In the genomic region with DNA sequence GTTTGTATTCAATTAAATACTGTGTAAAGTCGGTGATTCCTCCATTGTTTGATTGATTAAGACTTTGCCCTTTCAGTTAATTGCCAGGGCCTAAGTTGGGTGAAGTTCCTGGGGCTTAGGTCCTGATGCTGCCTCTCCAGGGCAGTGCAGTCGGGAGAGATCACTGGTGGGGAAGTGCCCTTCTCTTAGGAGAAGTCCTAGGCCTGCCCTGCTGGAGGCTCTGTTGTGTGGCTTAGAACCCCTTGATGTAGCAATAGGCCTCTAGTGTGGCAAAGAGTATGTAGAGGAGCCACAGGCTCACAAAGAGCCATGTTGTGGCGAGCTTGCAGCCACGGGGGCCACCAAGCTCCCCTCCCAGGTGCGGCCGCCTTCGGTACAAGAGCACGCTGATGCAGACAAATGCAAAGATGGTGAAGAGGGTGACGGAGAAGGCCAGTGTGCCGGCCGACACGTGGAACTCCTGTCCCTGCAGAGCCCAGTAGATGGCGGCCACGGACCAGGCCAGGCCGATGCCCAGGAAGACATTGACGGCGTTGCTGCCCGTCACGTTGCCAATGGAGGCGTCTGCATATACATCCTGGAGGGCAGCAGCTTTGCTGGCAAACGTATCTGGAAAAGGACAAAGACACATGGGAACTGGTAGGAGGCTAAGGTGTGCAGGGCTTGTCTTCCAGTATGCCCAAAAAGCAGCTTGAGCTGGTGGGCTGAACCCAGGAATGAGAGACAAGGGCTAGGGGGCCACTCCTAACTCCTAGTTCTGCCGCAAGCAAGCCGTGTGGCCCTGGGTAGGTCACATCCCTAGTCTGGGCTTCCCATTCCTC, we compare ENCODE assay signal across 1 cellular context.
A peak's percentile ranks its signal among the peaks of the same experiment; 100 is the strongest.
TF ChIP-seq lines count a peak whose summit lies in the region.

No MANE protein-coding gene starts in this region.

TF ChIP-seq in HepG2, 621 proteins besides CTCF, POLR2A, EP300 and RAD21 (continued from another document and continues in another):
- peak; percentile 61 for TF ChIP-seq GATAD1 (CRISPR knock-in tag; IDR thresholded peaks at IDR 0.05)
- peak; percentile 61; the same call in 1 of the 2 replicates for TF ChIP-seq KDM5B (CRISPR knock-in tag; IDR thresholded peaks at IDR 0.05; ENCODE audit: borderline replicate concordance)
- TF ChIP-seq, protein P1, sequence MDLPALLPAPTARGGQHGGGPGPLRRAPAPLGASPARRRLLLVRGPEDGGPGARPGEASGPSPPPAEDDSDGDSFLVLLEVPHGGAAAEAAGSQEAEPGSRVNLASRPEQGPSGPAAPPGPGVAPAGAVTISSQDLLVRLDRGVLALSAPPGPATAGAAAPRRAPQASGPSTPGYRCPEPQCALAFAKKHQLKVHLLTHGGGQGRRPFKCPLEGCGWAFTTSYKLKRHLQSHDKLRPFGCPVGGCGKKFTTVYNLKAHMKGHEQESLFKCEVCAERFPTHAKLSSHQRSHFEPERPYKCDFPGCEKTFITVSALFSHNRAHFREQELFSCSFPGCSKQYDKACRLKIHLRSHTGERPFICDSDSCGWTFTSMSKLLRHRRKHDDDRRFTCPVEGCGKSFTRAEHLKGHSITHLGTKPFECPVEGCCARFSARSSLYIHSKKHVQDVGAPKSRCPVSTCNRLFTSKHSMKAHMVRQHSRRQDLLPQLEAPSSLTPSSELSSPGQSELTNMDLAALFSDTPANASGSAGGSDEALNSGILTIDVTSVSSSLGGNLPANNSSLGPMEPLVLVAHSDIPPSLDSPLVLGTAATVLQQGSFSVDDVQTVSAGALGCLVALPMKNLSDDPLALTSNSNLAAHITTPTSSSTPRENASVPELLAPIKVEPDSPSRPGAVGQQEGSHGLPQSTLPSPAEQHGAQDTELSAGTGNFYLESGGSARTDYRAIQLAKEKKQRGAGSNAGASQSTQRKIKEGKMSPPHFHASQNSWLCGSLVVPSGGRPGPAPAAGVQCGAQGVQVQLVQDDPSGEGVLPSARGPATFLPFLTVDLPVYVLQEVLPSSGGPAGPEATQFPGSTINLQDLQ (CRISPR knock-in tag; IDR thresholded peaks at IDR 0.05) = no peak
- peak; percentile 52; the same call in 1 of the 2 replicates for TF ChIP-seq NCOA1 (CRISPR knock-in tag; IDR thresholded peaks at IDR 0.05)
- TF ChIP-seq FOSL1 (CRISPR knock-in tag; IDR thresholded peaks at IDR 0.05; ENCODE audit: borderline replicate concordance) = no peak
- TF ChIP-seq U2AF1 (optimal IDR thresholded peaks at IDR 0.05; ENCODE audit: low read depth, low read length) = peak; percentile 66
- TF ChIP-seq POGK (CRISPR knock-in tag; conservative IDR thresholded peaks at IDR 0.05) = no peak; the same call in 1 of the 2 replicates
- TF ChIP-seq ZNF276 (CRISPR knock-in tag; IDR thresholded peaks at IDR 0.05; ENCODE audit: low read depth) = peak; percentile 85; the same call in 1 of the 2 replicates
- TF ChIP-seq KMT2B (CRISPR knock-in tag; IDR thresholded peaks at IDR 0.05) = peak; percentile 55; the same call in 1 of the 2 replicates
- peak; percentile 65; the same call in 1 of the 2 replicates for TF ChIP-seq ZNF253 (CRISPR knock-in tag; IDR thresholded peaks at IDR 0.05; ENCODE audit: borderline replicate concordance)
- TF ChIP-seq, protein P2, sequence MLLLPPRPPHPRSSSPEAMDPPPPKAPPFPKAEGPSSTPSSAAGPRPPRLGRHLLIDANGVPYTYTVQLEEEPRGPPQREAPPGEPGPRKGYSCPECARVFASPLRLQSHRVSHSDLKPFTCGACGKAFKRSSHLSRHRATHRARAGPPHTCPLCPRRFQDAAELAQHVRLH (CRISPR knock-in tag; IDR thresholded peaks at IDR 0.05; ENCODE audit: borderline replicate concordance, low read depth) = peak; percentile 86; the same call in 1 of the 2 replicates
- no peak for TF ChIP-seq MBNL3 (CRISPR knock-in tag; conservative IDR thresholded peaks at IDR 0.05)
- 0 out of 2 replicates have a peak, but pooled peaks have one; percentile 61 for TF ChIP-seq CENPT (CRISPR knock-in tag; IDR thresholded peaks at IDR 0.05; ENCODE audit: low read depth)
- no peak for TF ChIP-seq ZNF260 (CRISPR knock-in tag; IDR thresholded peaks at IDR 0.05; ENCODE audit: borderline replicate concordance, low read depth)
- no peak for TF ChIP-seq FOXM1 (CRISPR knock-in tag; IDR thresholded peaks at IDR 0.05)
- TF ChIP-seq JUN (CRISPR knock-in tag; IDR thresholded peaks at IDR 0.05) = peak; percentile 61; the same call in 1 of the 2 replicates
- peak; percentile 84; the same call in 1 of the 2 replicates for TF ChIP-seq LBX2 (CRISPR knock-in tag; IDR thresholded peaks at IDR 0.05; ENCODE audit: borderline replicate concordance)
- peak; percentile 44 for TF ChIP-seq ZNF18 (CRISPR knock-in tag; IDR thresholded peaks at IDR 0.05; ENCODE audit: insufficient replicate concordance)
- TF ChIP-seq HNRNPLL (IDR thresholded peaks at IDR 0.05; ENCODE audit: low read depth, low read length, poor library complexity, severe bottlenecking) = peak; percentile 30
- TF ChIP-seq CBFB (CRISPR knock-in tag; IDR thresholded peaks at IDR 0.05) = 0 out of 2 replicates have a peak, but pooled peaks have one; percentile 53
- 0 out of 2 replicates have a peak, but pooled peaks have one; percentile 33 for TF ChIP-seq ZNF329 (CRISPR knock-in tag; IDR thresholded peaks at IDR 0.05; ENCODE audit: low read depth)
- TF ChIP-seq, protein P3, sequence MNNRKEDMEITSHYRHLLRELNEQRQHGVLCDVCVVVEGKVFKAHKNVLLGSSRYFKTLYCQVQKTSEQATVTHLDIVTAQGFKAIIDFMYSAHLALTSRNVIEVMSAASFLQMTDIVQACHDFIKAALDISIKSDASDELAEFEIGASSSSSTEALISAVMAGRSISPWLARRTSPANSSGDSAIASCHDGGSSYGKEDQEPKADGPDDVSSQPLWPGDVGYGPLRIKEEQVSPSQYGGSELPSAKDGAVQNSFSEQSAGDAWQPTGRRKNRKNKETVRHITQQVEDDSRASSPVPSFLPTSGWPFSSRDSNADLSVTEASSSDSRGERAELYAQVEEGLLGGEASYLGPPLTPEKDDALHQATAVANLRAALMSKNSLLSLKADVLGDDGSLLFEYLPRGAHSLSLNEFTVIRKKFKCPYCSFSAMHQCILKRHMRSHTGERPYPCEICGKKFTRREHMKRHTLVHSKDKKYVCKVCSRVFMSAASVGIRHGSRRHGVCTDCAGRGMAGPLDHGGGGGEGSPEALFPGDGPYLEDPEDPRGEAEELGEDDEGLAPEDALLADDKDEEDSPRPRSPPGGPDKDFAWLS (CRISPR knock-in tag; IDR thresholded peaks at IDR 0.05; ENCODE audit: borderline replicate concordance) = peak; percentile 87; the same call in 1 of the 2 replicates
- TF ChIP-seq TSC22D2 (CRISPR knock-in tag; IDR thresholded peaks at IDR 0.05; ENCODE audit: borderline replicate concordance) = peak; percentile 89; the same call in 1 of the 2 replicates
- TF ChIP-seq ZNF556 (CRISPR knock-in tag; IDR thresholded peaks at IDR 0.05; ENCODE audit: borderline replicate concordance) = peak; percentile 84; the same call in 1 of the 2 replicates
- no peak for TF ChIP-seq NKX3-1 (CRISPR knock-in tag; IDR thresholded peaks at IDR 0.05)
- TF ChIP-seq, protein P4, sequence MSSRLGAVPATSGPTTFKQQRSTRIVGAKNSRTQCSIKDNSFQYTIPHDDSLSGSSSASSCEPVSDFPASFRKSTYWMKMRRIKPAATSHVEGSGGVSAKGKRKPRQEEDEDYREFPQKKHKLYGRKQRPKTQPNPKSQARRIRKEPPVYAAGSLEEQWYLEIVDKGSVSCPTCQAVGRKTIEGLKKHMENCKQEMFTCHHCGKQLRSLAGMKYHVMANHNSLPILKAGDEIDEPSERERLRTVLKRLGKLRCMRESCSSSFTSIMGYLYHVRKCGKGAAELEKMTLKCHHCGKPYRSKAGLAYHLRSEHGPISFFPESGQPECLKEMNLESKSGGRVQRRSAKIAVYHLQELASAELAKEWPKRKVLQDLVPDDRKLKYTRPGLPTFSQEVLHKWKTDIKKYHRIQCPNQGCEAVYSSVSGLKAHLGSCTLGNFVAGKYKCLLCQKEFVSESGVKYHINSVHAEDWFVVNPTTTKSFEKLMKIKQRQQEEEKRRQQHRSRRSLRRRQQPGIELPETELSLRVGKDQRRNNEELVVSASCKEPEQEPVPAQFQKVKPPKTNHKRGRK (CRISPR knock-in tag; IDR thresholded peaks at IDR 0.05) = no peak
- 0 out of 2 replicates have a peak, but pooled peaks have one; percentile 13 for TF ChIP-seq RARA (CRISPR knock-in tag; IDR thresholded peaks at IDR 0.05)
- no peak for TF ChIP-seq NFE2 (CRISPR knock-in tag; IDR thresholded peaks at IDR 0.05)
- no peak for TF ChIP-seq ZNF652 (CRISPR knock-in tag; IDR thresholded peaks at IDR 0.05; ENCODE audit: borderline replicate concordance, low read depth)
- TF ChIP-seq THAP7 (CRISPR knock-in tag; IDR thresholded peaks at IDR 0.05) = no peak
- no peak for TF ChIP-seq JUNB (CRISPR knock-in tag; IDR thresholded peaks at IDR 0.05; ENCODE audit: borderline replicate concordance)
- TF ChIP-seq GRHL1 (CRISPR knock-in tag; conservative IDR thresholded peaks at IDR 0.05) = no peak
- TF ChIP-seq RCOR2 (CRISPR knock-in tag; IDR thresholded peaks at IDR 0.05) = peak; percentile 73; the same call in 1 of the 2 replicates
- TF ChIP-seq, protein P5, sequence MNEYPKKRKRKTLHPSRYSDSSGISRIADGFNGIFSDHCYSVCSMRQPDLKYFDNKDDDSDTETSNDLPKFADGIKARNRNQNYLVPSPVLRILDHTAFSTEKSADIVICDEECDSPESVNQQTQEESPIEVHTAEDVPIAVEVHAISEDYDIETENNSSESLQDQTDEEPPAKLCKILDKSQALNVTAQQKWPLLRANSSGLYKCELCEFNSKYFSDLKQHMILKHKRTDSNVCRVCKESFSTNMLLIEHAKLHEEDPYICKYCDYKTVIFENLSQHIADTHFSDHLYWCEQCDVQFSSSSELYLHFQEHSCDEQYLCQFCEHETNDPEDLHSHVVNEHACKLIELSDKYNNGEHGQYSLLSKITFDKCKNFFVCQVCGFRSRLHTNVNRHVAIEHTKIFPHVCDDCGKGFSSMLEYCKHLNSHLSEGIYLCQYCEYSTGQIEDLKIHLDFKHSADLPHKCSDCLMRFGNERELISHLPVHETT (CRISPR knock-in tag; conservative IDR thresholded peaks at IDR 0.05) = peak; percentile 63; the same call in 1 of the 2 replicates
- no peak for TF ChIP-seq CCAR2 (optimal IDR thresholded peaks at IDR 0.05; ENCODE audit: low read depth, low read length)
- TF ChIP-seq, protein P6, sequence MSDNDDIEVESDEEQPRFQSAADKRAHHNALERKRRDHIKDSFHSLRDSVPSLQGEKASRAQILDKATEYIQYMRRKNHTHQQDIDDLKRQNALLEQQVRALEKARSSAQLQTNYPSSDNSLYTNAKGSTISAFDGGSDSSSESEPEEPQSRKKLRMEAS (IDR thresholded peaks at IDR 0.05) = peak; percentile 99
- TF ChIP-seq RFXAP (CRISPR knock-in tag; IDR thresholded peaks at IDR 0.05; ENCODE audit: borderline replicate concordance) = 0 out of 2 replicates have a peak, but pooled peaks have one; percentile 46
- peak; percentile 94 for TF ChIP-seq SRY (CRISPR knock-in tag; IDR thresholded peaks at IDR 0.05)
- no peak for TF ChIP-seq ZNF382 (CRISPR knock-in tag; IDR thresholded peaks at IDR 0.05; ENCODE audit: borderline replicate concordance)
